Comparison of ENCODE assay signal across 8 cellular contexts in genomic region chr2:233387667-233388528, GRCh38. TPM values are rescaled to one million over a fixed set of nuclear protein-coding genes. Genes with fewer than 3 reads are reported as not detected.
DNase-seq lines count a peak whose midpoint lies in the region; ATAC-seq and TF ChIP-seq lines count a peak whose summit lies in the region.

No MANE protein-coding gene starts in this region.

- no peaks in the 10 kb centered on the region for H3K27me3 Mint-ChIP-seq in activated naive CD4-positive, alpha-beta T cell treated with anti-CD3 and anti-CD28 coated beads, Interleukin-2, amount 50 U/mL, for 24 hours

- H3F3A ChIP-seq in MM.1S (ENCODE audit: insufficient read depth, low read length) = peaks cover 15% of the 10 kb centered on the region; the same call in 1 of the 2 replicates

- H2AFZ ChIP-seq in MM.1S (ENCODE audit: low read length) = no peak overlapping the region

- peaks cover 5% of the 10 kb centered on the region for H3K36me3 Mint-ChIP-seq in activated naive CD4-positive, alpha-beta T cell treated with anti-CD3 and anti-CD28 coated beads, Interleukin-2, amount 50 U/mL, for 24 hours
- peaks cover 0 to 10% of the 10 kb centered on the region in 2 donors for H3K36me3 Mint-ChIP-seq in activated naive CD4-positive, alpha-beta T cell treated with anti-CD3 and anti-CD28 coated beads, Interleukin-2, amount 50 U/mL, for 72 hours

- H3K9ac ChIP-seq in MM.1S (ENCODE audit: low read length) = no peak overlapping the region

- H3K27me3 ChIP-seq in MM.1S (replicated peaks; ENCODE audit: insufficient read depth, low read length) = no peaks in the 10 kb centered on the region

- no peaks in the 10 kb centered on the region for H4K20me1 ChIP-seq in MM.1S (ENCODE audit: insufficient read depth, low read length)

- H3K9me3 ChIP-seq in mucosa of descending colon (no peaks in the 10 kb centered on the region), MM.1S (replicated peaks; ENCODE audit: insufficient read depth, low read length) (no peaks in the 10 kb centered on the region)

- H3K4me1 ChIP-seq in mucosa of descending colon (ENCODE audit: low read depth) = peaks cover 18% of the 10 kb centered on the region
- H3K4me1 ChIP-seq in MM.1S (ENCODE audit: low read length) = peaks cover 31% of the 10 kb centered on the region

- peaks cover 50% of the 10 kb centered on the region for H3K79me2 ChIP-seq in MM.1S (ENCODE audit: low read length)

- H3K4me3 ChIP-seq in mucosa of descending colon = no peak overlapping the region
- no peak overlapping the region for H3K4me3 ChIP-seq in MM.1S (ENCODE audit: low read length)

- H3K4me2 ChIP-seq in MM.1S (ENCODE audit: low read depth, low read length) = no peak overlapping the region

- H3K9me3 Mint-ChIP-seq in activated naive CD4-positive, alpha-beta T cell treated with anti-CD3 and anti-CD28 coated beads, Interleukin-2, amount 50 U/mL, for 24 hours = no peaks in the 10 kb centered on the region
- H3K9me3 Mint-ChIP-seq in activated naive CD4-positive, alpha-beta T cell treated with anti-CD3 and anti-CD28 coated beads, Interleukin-2, amount 50 U/mL, for 72 hours = no peaks in the 10 kb centered on the region

- ATAC-seq in activated naive CD4-positive, alpha-beta T cell treated with anti-CD3 and anti-CD28 coated beads, Interleukin-2, amount 50 U/mL, for 72 hours = no peak
- ATAC-seq in mucosa of descending colon = peak; percentile 68
- ATAC-seq in HG02970 (IDR thresholded peaks at IDR 0.05; ENCODE audit: low FRiP score, unreplicated experiment) = no peak
- no peak for ATAC-seq in HG03565 (IDR thresholded peaks at IDR 0.05; ENCODE audit: unreplicated experiment)

- no peak overlapping the region for H3K27ac ChIP-seq in MM.1S (ENCODE audit: low read length)

- intact Hi-C loops in mucosa of descending colon (cut with DNase I, micrococcal nuclease) = no loop called here

- H3K4me1 Mint-ChIP-seq in activated naive CD4-positive, alpha-beta T cell treated with anti-CD3 and anti-CD28 coated beads, Interleukin-2, amount 50 U/mL, for 24 hours = peaks cover 62% of the 10 kb centered on the region

- no peaks in the 10 kb centered on the region for H3K36me3 ChIP-seq in mucosa of descending colon (ENCODE audit: low read depth)
- H3K36me3 ChIP-seq in MM.1S (replicated peaks; ENCODE audit: insufficient read depth, low read length) = no peaks in the 10 kb centered on the region

- peak overlapping the region; percentile 4 for H3K27ac Mint-ChIP-seq in activated naive CD4-positive, alpha-beta T cell treated with anti-CD3 and anti-CD28 coated beads, Interleukin-2, amount 50 U/mL, for 24 hours
- no peak overlapping the region for H3K27ac Mint-ChIP-seq in activated naive CD4-positive, alpha-beta T cell treated with anti-CD3 and anti-CD28 coated beads, Interleukin-2, amount 50 U/mL, for 72 hours

- no peak overlapping the region for H3K4me3 Mint-ChIP-seq in activated naive CD4-positive, alpha-beta T cell treated with anti-CD3 and anti-CD28 coated beads, Interleukin-2, amount 50 U/mL, for 24 hours

- DNase-seq in activated naive CD4-positive, alpha-beta T cell treated with anti-CD3 and anti-CD28 coated beads, Interleukin-2, amount 50 U/mL, for 72 hours (ENCODE audit: low spot score in 2 of 2) = no peak
- DNase-seq in dermis blood vessel endothelial cell (peak; percentile 94), mucosa of descending colon (peak; percentile 69 to 72 (median 69)), MM.1S (no peak)
- DNase-seq in effector CD8-positive, alpha-beta T cell (lab: John Stamatoyannopoulos, UW) = no peak

- no peaks in the 10 kb centered on the region for H3K9me2 ChIP-seq in MM.1S (replicated peaks; ENCODE audit: insufficient read depth, low read length)

- no peak for TF ChIP-seq CTCF in mucosa of descending colon (IDR thresholded peaks at IDR 0.05)
- no peak for TF ChIP-seq CTCF in MM.1S (IDR thresholded peaks at IDR 0.05; ENCODE audit: low read length)

RNA-seq across cellular contexts. Expression of gene DGKD, which starts 33.6 kb away (rescaled TPM):
- 10 to 100 TPM; 63.2 to 94.8 TPM for total RNA-seq in activated naive CD4-positive, alpha-beta T cell treated with anti-CD3 and anti-CD28 coated beads, Interleukin-2, amount 50 U/mL, for 72 hours
- total RNA-seq in dermis blood vessel endothelial cell (12.2 and 12.3 TPM in 2 replicates), mucosa of descending colon (100 to 1,000 TPM in 2 of 3 donors, 10 to 100 TPM in 1; 81.8 to 159 (median 102) TPM)

Comparison
In these comparisons a context has a peak if more than half of its experiments do, and no peak if none do; other contexts are left out.
1. DNase-seq: peak in dermis blood vessel endothelial cell (single experiment) and mucosa of descending colon (3 of 3); none in activated naive CD4-positive, alpha-beta T cell treated with anti-CD3 and anti-CD28 coated beads, Interleukin-2, amount 50 U/mL, for 72 hours (0 of 2), MM.1S (single experiment) and effector CD8-positive, alpha-beta T cell (single experiment).